In genomic region chr9:128694344-128694743, GRCh38 we compare ENCODE assay signal across 15 cellular contexts. TPM values are rescaled to one million over a fixed set of nuclear protein-coding genes. Genes with fewer than 3 reads are reported as not detected.
DNase-seq lines count a peak whose midpoint lies in the region; ATAC-seq and TF ChIP-seq lines count a peak whose summit lies in the region.
"Had no signal": no experiment of that assay in that cellular context is flagged by ENCODE, and none has a peak within 500 bp of the region (broad histone marks: within the 10 kb centered on the region; RNA-seq: fewer than 3 reads in every experiment).

No MANE protein-coding gene starts in this region.

- no peak for DNase-seq in activated T-cell treated with anti-CD3 and anti-CD28 coated beads, Interleukin-2, amount 50 U/mL, for 72 hours
- no peak for DNase-seq in activated T-cell treated with anti-CD3 and anti-CD28 coated beads, Interleukin-2, amount 50 U/mL, for 1 hour
- DNase-seq in SK-N-MC (ENCODE audit: low read depth, low spot score) (no peak), osteoblast (ENCODE audit: insufficient read length, low spot score, missing footprints) (peak; percentile 68), kidney glomerular epithelial cell (lab: John Stamatoyannopoulos, UW) (no peak), hepatocyte (ENCODE audit: low spot score) (no peak)
- DNase-seq: CD4-positive, alpha-beta memory T cell; DMS153; GDM1; NCI-H1105; NCI-H1694; NCI-H2081 treated with DMSO at 0.1 percent for 48 hours; SHP77 had no signal

- H3K79me2 ChIP-seq in osteoblast (ENCODE audit: insufficient read depth, low read length) (peaks cover 39% of the 10 kb centered on the region), hepatocyte (peaks cover 48% of the 10 kb centered on the region)

- peak overlapping the region; percentile 15 for H3K27ac ChIP-seq in SK-N-MC
- H3K27ac ChIP-seq in osteoblast (ENCODE audit: low read depth, low read length), result no peak overlapping the region
- no peak overlapping the region for H3K27ac ChIP-seq in hepatocyte

- H3K36me3 Mint-ChIP-seq in activated T-cell treated with anti-CD3 and anti-CD28 coated beads, Interleukin-2, amount 50 U/mL, for 72 hours (ENCODE audit: insufficient read depth in 2 of 2), result peaks cover 17 to 36% of the 10 kb centered on the region in 2 donors

- no peaks in the 10 kb centered on the region for H3K9me2 ChIP-seq in hepatocyte (replicated peaks; ENCODE audit: insufficient read depth)

- H3K9me3 Mint-ChIP-seq in activated T-cell treated with anti-CD3 and anti-CD28 coated beads, Interleukin-2, amount 50 U/mL, for 72 hours, result no peaks in the 10 kb centered on the region

- ATAC-seq in activated T-cell treated with anti-CD3 and anti-CD28 coated beads, Interleukin-2, amount 50 U/mL, for 72 hours (replicated peaks in 1 of 2), result no peak
- ATAC-seq in GM18907 (IDR thresholded peaks at IDR 0.05; ENCODE audit: unreplicated experiment), result peak; percentile 38
- ATAC-seq: K562 had no signal

- peaks cover 24% of the 10 kb centered on the region for H3K4me1 Mint-ChIP-seq in activated T-cell treated with anti-CD3 and anti-CD28 coated beads, Interleukin-2, amount 50 U/mL, for 72 hours (ENCODE audit: low read depth)

- H3K9ac ChIP-seq in SK-N-MC (ENCODE audit: insufficient read length), result no peak overlapping the region

- no peaks in the 10 kb centered on the region for H3K27me3 ChIP-seq in osteoblast (ENCODE audit: insufficient read depth, low read length)
- H3K27me3 ChIP-seq in hepatocyte, result no peaks in the 10 kb centered on the region

- H3K36me3 ChIP-seq in SK-N-MC (ENCODE audit: insufficient read depth, low read length) (peaks cover 70% of the 10 kb centered on the region), osteoblast (ENCODE audit: insufficient read depth, low read length) (peaks cover 57% of the 10 kb centered on the region), hepatocyte (replicated peaks; ENCODE audit: insufficient read depth, low read depth) (peaks cover 13% of the 10 kb centered on the region)

- H3K27ac Mint-ChIP-seq in activated T-cell treated with anti-CD3 and anti-CD28 coated beads, Interleukin-2, amount 50 U/mL, for 72 hours, result peak overlapping the region; percentile 73

- H3K4me3 ChIP-seq in SK-N-MC, result no peak overlapping the region
- H3K4me3 ChIP-seq in osteoblast (ENCODE audit: insufficient read depth, low read length), result no peak overlapping the region
- H3K4me3 ChIP-seq in hepatocyte, result no peak overlapping the region
- H3K4me3 ChIP-seq: K562 had no signal

- no peak overlapping the region for H2AFZ ChIP-seq in osteoblast (ENCODE audit: low read length)
- no peak overlapping the region for H2AFZ ChIP-seq in hepatocyte

- H3K4me3 Mint-ChIP-seq in activated T-cell treated with anti-CD3 and anti-CD28 coated beads, Interleukin-2, amount 50 U/mL, for 72 hours, result no peak overlapping the region

- H3K27me3 Mint-ChIP-seq in activated T-cell treated with anti-CD3 and anti-CD28 coated beads, Interleukin-2, amount 50 U/mL, for 72 hours (ENCODE audit: low read depth), result no peaks in the 10 kb centered on the region

- H3K9me3 ChIP-seq in SK-N-MC (ENCODE audit: low read depth, low read length) (no peaks in the 10 kb centered on the region), osteoblast (ENCODE audit: low read depth, low read length) (no peaks in the 10 kb centered on the region), hepatocyte (ENCODE audit: low read depth) (no peaks in the 10 kb centered on the region)

- WGBS in hepatocyte (ENCODE audit: low lambda C conversion rate, missing lambda C conversion rate), result 90% methylated on average over 6 of the region's 6 CpGs

- TF ChIP-seq CTCF in osteoblast (IDR thresholded peaks at IDR 0.05; ENCODE audit: extremely low read depth, low read depth, low read length), result no peak
- TF ChIP-seq CTCF in hepatocyte (IDR thresholded peaks at IDR 0.05; ENCODE audit: poor library complexity), result no peak

- peaks cover 30% of the 10 kb centered on the region for H4K20me1 ChIP-seq in osteoblast (ENCODE audit: insufficient read depth, low read length)
- peaks cover 38% of the 10 kb centered on the region for H4K20me1 ChIP-seq in hepatocyte (ENCODE audit: insufficient read depth, poor library complexity, severe bottlenecking)

- H3K4me2 ChIP-seq in osteoblast (ENCODE audit: insufficient read depth, low read length), result no peak overlapping the region
- no peak overlapping the region for H3K4me2 ChIP-seq in hepatocyte

- H3K4me1 ChIP-seq in osteoblast (ENCODE audit: insufficient read depth, low read length) (peaks cover 17% of the 10 kb centered on the region), hepatocyte (ENCODE audit: insufficient read depth) (peaks cover 10% of the 10 kb centered on the region)

RNA-seq across cellular contexts. Expression of gene SET, which starts 5.3 kb away (rescaled TPM):
- total RNA-seq in activated T-cell treated with anti-CD3 and anti-CD28 coated beads, Interleukin-2, amount 50 U/mL, for 72 hours, result 100 to 1,000 TPM; 448 to 582 TPM
- total RNA-seq in osteoblast (365 and 397 TPM in 2 replicates), hepatocyte (343 and 416 TPM in 2 replicates)
- 213 and 217 TPM in 2 replicates for polyA plus RNA-seq in hepatocyte

RNA-seq across cellular contexts. Expression of gene PKN3, which starts 8.0 kb away (rescaled TPM):
- 10 to 100 TPM; 11.6 to 22.9 TPM for total RNA-seq in activated T-cell treated with anti-CD3 and anti-CD28 coated beads, Interleukin-2, amount 50 U/mL, for 72 hours
- total RNA-seq in osteoblast, result 3.5 and 4.3 TPM in 2 replicates
- 4.0 and 4.5 TPM in 2 replicates for total RNA-seq in hepatocyte
- 3.7 and 9.4 TPM in 2 replicates for polyA plus RNA-seq in hepatocyte

RNA-seq across cellular contexts. Expression of gene ZDHHC12, which starts 29.6 kb away (rescaled TPM):
- total RNA-seq in activated T-cell treated with anti-CD3 and anti-CD28 coated beads, Interleukin-2, amount 50 U/mL, for 72 hours, result 10 to 100 TPM; 48.7 to 53.7 TPM
- 32.7 and 35.1 TPM in 2 replicates for total RNA-seq in osteoblast
- total RNA-seq in hepatocyte, result 26.2 and 33.5 TPM in 2 replicates
- 76.3 and 84.9 TPM in 2 replicates for polyA plus RNA-seq in hepatocyte

RNA-seq across cellular contexts. Expression of gene DYNC2I2, which starts 37.7 kb away (rescaled TPM):
- total RNA-seq in activated T-cell treated with anti-CD3 and anti-CD28 coated beads, Interleukin-2, amount 50 U/mL, for 72 hours, result 10 to 100 TPM; 27.1 to 31.2 TPM
- total RNA-seq in osteoblast, result 51.3 and 52.1 TPM in 2 replicates
- total RNA-seq in hepatocyte, result 32.4 and 39.9 TPM in 2 replicates
- 78.7 and 91.8 TPM in 2 replicates for polyA plus RNA-seq in hepatocyte
